In the genomic region with DNA sequence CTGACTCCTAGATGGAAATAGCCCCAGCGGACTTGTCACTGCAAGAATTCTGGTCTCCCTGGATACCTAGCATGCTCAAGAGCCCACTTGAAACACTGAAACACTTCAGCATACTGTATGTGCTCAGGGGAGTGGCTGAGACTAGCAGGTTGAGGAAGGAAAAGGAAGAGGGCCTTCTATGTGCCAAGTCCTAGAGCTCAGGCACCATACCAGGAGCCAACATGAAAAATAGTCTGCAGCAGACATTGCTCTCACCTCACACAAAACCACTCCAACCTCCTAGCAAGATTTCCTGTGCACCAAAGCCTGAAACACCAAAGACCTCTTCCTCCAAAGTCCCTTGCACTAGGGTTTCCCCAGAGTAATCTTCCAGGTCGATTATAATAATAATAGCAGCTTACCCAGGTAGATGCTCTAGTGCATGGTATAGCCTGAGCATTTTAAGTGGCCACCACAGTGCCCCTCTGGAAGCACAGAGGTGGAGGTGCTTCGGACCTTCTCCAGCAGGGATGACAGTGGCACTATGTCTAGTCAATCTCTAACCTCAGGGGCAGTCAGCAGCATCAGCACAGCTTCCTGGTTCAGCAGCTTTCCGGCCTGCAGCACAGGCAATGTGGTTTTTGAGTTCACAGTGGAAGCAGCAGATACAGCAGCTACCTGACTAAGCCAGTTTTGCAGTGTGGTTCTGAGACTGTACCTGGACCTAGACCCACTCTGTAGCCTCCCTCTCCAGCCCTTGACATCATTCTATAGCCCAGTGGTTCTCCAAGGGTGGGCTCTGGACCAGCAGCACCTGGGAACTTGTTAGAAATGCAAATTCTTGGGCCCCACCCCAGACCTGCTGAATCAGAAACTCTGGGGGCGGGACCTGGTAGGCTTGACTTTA, we compare ENCODE assay signal across 9 cellular contexts. TPM values are rescaled to one million over a fixed set of nuclear protein-coding genes. Genes with fewer than 3 reads are reported as not detected.
DNase-seq lines count a peak whose midpoint lies in the region; ATAC-seq and FAIRE-seq lines count a peak whose summit lies in the region.
"Had no signal": no experiment of that assay in that cellular context is flagged by ENCODE, and none has a peak within 500 bp of the region (broad histone marks: within the 10 kb centered on the region; RNA-seq: fewer than 3 reads in every experiment).

No MANE protein-coding gene starts in this region.

- no peaks in the 10 kb centered on the region for H3K9me3 Mint-ChIP-seq in activated CD8-positive, alpha-beta T cell treated with anti-CD3 and anti-CD28 coated beads, Interleukin-2, amount 10 ng/mL, durations not matched to agents 7 days and 5 days (ENCODE audit: insufficient read depth)

- POLR2A ChIA-PET in activated CD8-positive, alpha-beta T cell treated with anti-CD3 and anti-CD28 coated beads, Interleukin-2, amount 10 ng/mL, durations not matched to agents 7 days and 5 days (lab: Charles Lee) = interaction anchor here (0.8 to 8.5 kb wide), 5 partner anchors 12 to 43 kb away, joined by 3 to 94 read pairs (median 4); no protein-coding TSS in a partner anchor

- peak overlapping the region; percentile 82 for H3K4me3 Mint-ChIP-seq in activated CD8-positive, alpha-beta T cell treated with anti-CD3 and anti-CD28 coated beads, Interleukin-2, amount 10 ng/mL, durations not matched to agents 7 days and 5 days

- peaks cover 62% of the 10 kb centered on the region for H3K4me1 ChIP-seq in mononuclear cell (ENCODE audit: insufficient read depth, low read length)

- H3K27me3 ChIP-seq in mononuclear cell (ENCODE audit: insufficient read depth, low read length) = no peaks in the 10 kb centered on the region

- H3K4me3 ChIP-seq in mononuclear cell (ENCODE audit: low read length) = peak overlapping the region; percentile 2

- no peaks in the 10 kb centered on the region for H3K27me3 Mint-ChIP-seq in activated CD8-positive, alpha-beta T cell treated with anti-CD3 and anti-CD28 coated beads, Interleukin-2, amount 10 ng/mL, durations not matched to agents 7 days and 5 days (ENCODE audit: low read depth)

- CTCF ChIA-PET in activated CD8-positive, alpha-beta T cell treated with anti-CD3 and anti-CD28 coated beads, Interleukin-2, amount 10 ng/mL, durations not matched to agents 7 days and 5 days (lab: Charles Lee) = interaction anchor here (0.7 to 6.6 kb wide), 12 partner anchors 9 to 490 kb away, joined by 3 to 69 read pairs (median 4); no protein-coding TSS in a partner anchor

- FAIRE-seq in GM18507 (lab: Jason Lieb, UNC) = peak; percentile 98

- no peaks in the 10 kb centered on the region for H3K9me3 ChIP-seq in mononuclear cell (ENCODE audit: low read depth, low read length)

- peak; percentile 54 for ATAC-seq in HG02588 (IDR thresholded peaks at IDR 0.05; ENCODE audit: unreplicated experiment)
- peak; percentile 86 for ATAC-seq in activated CD8-positive, alpha-beta T cell treated with anti-CD3 and anti-CD28 coated beads, Interleukin-2, amount 10 ng/mL, durations not matched to agents 7 days and 5 days

- DNase-seq in GM18507 (ENCODE audit: extremely low spot score, insufficient read length, low read depth) (peak; percentile 58), NCI-H187 (lab: John Stamatoyannopoulos, UW) (peak; percentile 37 to 69), SIG-M5 (lab: John Stamatoyannopoulos, UW) (no peak), cerebellum (ENCODE audit: low spot score) (no peak), GM19238 (ENCODE audit: insufficient read length, low spot score) (no peak)
- peak; percentile 89 for DNase-seq in activated CD8-positive, alpha-beta T cell treated with anti-CD3 and anti-CD28 coated beads, Interleukin-2, amount 10 ng/mL, durations not matched to agents 7 days and 5 days

- peaks cover 13% of the 10 kb centered on the region for H3K36me3 Mint-ChIP-seq in activated CD8-positive, alpha-beta T cell treated with anti-CD3 and anti-CD28 coated beads, Interleukin-2, amount 10 ng/mL, durations not matched to agents 7 days and 5 days (ENCODE audit: low read depth)

- H3K27ac Mint-ChIP-seq in activated CD8-positive, alpha-beta T cell treated with anti-CD3 and anti-CD28 coated beads, Interleukin-2, amount 10 ng/mL, durations not matched to agents 7 days and 5 days = peak overlapping the region; percentile 94

- H3K4me1 Mint-ChIP-seq in activated CD8-positive, alpha-beta T cell treated with anti-CD3 and anti-CD28 coated beads, Interleukin-2, amount 10 ng/mL, durations not matched to agents 7 days and 5 days (ENCODE audit: low read depth) = peaks cover 80% of the 10 kb centered on the region

RNA-seq across cellular contexts. Expression of gene UBE2L5, which starts 45.6 kb away (rescaled TPM):
- total RNA-seq in activated CD8-positive, alpha-beta T cell treated with anti-CD3 and anti-CD28 coated beads, Interleukin-2, amount 10 ng/mL, durations not matched to agents 7 days and 5 days = not detected
- not detected for total RNA-seq in mononuclear cell
- total RNA-seq in cerebellum = 0.64 TPM
- total RNA-seq: NCI-H460 had no signal

Comparison
In these comparisons a context has a peak if more than half of its experiments do, and no peak if none do; other contexts are left out.
1. DNase-seq: peak in GM18507 (single experiment), NCI-H187 (2 of 2) and activated CD8-positive, alpha-beta T cell treated with anti-CD3 and anti-CD28 coated beads, Interleukin-2, amount 10 ng/mL, durations not matched to agents 7 days and 5 days (single experiment); none in SIG-M5 (single experiment), cerebellum (single experiment) and GM19238 (single experiment).